1 cellular context compared by ENCODE assay signal in the genomic region with DNA sequence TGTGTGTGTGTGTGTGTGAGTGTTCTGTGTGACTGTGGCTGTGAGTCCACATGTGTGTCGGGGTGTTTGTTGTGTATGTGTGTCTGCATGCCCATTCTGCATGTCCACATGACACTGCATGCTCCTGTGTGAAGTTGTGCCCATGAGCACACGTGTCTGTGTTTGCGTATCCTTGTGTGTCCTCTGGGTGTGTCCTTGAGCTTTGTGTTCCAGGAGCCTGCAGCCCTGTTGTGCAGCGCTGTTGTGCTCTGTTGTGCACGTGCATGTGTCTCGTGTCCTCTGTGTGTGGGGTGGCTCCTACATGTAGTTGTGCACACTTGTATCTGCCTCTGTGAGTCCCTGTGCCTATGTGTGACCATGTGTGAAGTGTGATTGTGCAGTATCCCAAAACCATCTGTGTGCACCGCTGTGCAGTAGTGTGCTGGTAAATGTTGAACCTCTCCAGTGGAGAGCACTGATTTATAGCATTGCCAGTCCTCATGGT.
TF ChIP-seq lines count a peak whose summit lies in the region.

No MANE protein-coding gene starts in this region.

TF ChIP-seq in HepG2, 621 proteins besides CTCF, POLR2A, EP300 and RAD21 (continued from another document):
- TF ChIP-seq FLYWCH1 (CRISPR knock-in tag; IDR thresholded peaks at IDR 0.05) = no peak
- no peak for TF ChIP-seq GTF3A (CRISPR knock-in tag; conservative IDR thresholded peaks at IDR 0.05)
- TF ChIP-seq, protein P1, sequence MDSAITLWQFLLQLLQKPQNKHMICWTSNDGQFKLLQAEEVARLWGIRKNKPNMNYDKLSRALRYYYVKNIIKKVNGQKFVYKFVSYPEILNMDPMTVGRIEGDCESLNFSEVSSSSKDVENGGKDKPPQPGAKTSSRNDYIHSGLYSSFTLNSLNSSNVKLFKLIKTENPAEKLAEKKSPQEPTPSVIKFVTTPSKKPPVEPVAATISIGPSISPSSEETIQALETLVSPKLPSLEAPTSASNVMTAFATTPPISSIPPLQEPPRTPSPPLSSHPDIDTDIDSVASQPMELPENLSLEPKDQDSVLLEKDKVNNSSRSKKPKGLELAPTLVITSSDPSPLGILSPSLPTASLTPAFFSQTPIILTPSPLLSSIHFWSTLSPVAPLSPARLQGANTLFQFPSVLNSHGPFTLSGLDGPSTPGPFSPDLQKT (CRISPR knock-in tag; IDR thresholded peaks at IDR 0.05; ENCODE audit: borderline replicate concordance) = no peak
- no peak for TF ChIP-seq PHB2 (IDR thresholded peaks at IDR 0.05; ENCODE audit: partially characterized antibody)
- TF ChIP-seq ARNTL (CRISPR knock-in tag; IDR thresholded peaks at IDR 0.05) = peak; percentile 91
- TF ChIP-seq ZNF616 (CRISPR knock-in tag; IDR thresholded peaks at IDR 0.05; ENCODE audit: low read depth) = no peak
- TF ChIP-seq KLF16 (CRISPR knock-in tag; IDR thresholded peaks at IDR 0.05) = no peak
- TF ChIP-seq ZNF138 (CRISPR knock-in tag; IDR thresholded peaks at IDR 0.05; ENCODE audit: low read depth) = no peak
- TF ChIP-seq, protein P2, sequence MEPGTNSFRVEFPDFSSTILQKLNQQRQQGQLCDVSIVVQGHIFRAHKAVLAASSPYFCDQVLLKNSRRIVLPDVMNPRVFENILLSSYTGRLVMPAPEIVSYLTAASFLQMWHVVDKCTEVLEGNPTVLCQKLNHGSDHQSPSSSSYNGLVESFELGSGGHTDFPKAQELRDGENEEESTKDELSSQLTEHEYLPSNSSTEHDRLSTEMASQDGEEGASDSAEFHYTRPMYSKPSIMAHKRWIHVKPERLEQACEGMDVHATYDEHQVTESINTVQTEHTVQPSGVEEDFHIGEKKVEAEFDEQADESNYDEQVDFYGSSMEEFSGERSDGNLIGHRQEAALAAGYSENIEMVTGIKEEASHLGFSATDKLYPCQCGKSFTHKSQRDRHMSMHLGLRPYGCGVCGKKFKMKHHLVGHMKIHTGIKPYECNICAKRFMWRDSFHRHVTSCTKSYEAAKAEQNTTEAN (CRISPR knock-in tag; conservative IDR thresholded peaks at IDR 0.05) = peak; percentile 77; the same call in 1 of the 2 replicates
- no peak for TF ChIP-seq ZIK1 (CRISPR knock-in tag; IDR thresholded peaks at IDR 0.05; ENCODE audit: borderline replicate concordance, low read depth)
- TF ChIP-seq THYN1 (CRISPR knock-in tag; IDR thresholded peaks at IDR 0.05; ENCODE audit: borderline replicate concordance, low read depth) = no peak
- TF ChIP-seq, protein P3, sequence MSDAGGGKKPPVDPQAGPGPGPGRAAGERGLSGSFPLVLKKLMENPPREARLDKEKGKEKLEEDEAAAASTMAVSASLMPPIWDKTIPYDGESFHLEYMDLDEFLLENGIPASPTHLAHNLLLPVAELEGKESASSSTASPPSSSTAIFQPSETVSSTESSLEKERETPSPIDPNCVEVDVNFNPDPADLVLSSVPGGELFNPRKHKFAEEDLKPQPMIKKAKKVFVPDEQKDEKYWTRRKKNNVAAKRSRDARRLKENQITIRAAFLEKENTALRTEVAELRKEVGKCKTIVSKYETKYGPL (CRISPR knock-in tag; IDR thresholded peaks at IDR 0.05) = no peak
- 0 out of 2 replicates have a peak, but pooled peaks have one; percentile 55 for TF ChIP-seq FOXO1 (CRISPR knock-in tag; IDR thresholded peaks at IDR 0.05)
- no peak for TF ChIP-seq EEA1 (CRISPR knock-in tag; IDR thresholded peaks at IDR 0.05; ENCODE audit: borderline replicate concordance)
- peak; percentile 38; the same call in 1 of the 2 replicates for TF ChIP-seq SALL1 (CRISPR knock-in tag; IDR thresholded peaks at IDR 0.05)
- TF ChIP-seq, protein P4, sequence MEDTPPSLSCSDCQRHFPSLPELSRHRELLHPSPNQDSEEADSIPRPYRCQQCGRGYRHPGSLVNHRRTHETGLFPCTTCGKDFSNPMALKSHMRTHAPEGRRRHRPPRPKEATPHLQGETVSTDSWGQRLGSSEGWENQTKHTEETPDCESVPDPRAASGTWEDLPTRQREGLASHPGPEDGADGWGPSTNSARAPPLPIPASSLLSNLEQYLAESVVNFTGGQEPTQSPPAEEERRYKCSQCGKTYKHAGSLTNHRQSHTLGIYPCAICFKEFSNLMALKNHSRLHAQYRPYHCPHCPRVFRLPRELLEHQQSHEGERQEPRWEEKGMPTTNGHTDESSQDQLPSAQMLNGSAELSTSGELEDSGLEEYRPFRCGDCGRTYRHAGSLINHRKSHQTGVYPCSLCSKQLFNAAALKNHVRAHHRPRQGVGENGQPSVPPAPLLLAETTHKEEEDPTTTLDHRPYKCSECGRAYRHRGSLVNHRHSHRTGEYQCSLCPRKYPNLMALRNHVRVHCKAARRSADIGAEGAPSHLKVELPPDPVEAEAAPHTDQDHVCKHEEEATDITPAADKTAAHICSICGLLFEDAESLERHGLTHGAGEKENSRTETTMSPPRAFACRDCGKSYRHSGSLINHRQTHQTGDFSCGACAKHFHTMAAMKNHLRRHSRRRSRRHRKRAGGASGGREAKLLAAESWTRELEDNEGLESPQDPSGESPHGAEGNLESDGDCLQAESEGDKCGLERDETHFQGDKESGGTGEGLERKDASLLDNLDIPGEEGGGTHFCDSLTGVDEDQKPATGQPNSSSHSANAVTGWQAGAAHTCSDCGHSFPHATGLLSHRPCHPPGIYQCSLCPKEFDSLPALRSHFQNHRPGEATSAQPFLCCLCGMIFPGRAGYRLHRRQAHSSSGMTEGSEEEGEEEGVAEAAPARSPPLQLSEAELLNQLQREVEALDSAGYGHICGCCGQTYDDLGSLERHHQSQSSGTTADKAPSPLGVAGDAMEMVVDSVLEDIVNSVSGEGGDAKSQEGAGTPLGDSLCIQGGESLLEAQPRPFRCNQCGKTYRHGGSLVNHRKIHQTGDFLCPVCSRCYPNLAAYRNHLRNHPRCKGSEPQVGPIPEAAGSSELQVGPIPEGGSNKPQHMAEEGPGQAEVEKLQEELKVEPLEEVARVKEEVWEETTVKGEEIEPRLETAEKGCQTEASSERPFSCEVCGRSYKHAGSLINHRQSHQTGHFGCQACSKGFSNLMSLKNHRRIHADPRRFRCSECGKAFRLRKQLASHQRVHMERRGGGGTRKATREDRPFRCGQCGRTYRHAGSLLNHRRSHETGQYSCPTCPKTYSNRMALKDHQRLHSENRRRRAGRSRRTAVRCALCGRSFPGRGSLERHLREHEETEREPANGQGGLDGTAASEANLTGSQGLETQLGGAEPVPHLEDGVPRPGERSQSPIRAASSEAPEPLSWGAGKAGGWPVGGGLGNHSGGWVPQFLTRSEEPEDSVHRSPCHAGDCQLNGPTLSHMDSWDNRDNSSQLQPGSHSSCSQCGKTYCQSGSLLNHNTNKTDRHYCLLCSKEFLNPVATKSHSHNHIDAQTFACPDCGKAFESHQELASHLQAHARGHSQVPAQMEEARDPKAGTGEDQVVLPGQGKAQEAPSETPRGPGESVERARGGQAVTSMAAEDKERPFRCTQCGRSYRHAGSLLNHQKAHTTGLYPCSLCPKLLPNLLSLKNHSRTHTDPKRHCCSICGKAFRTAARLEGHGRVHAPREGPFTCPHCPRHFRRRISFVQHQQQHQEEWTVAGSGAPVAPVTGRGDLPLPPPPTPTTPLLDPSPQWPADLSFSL (CRISPR knock-in tag; IDR thresholded peaks at IDR 0.05) = peak; percentile 97
- TF ChIP-seq RCOR2 (CRISPR knock-in tag; IDR thresholded peaks at IDR 0.05) = no peak
- TF ChIP-seq JUNB (CRISPR knock-in tag; IDR thresholded peaks at IDR 0.05; ENCODE audit: borderline replicate concordance) = no peak
- TF ChIP-seq NR2F2 (IDR thresholded peaks at IDR 0.05; ENCODE audit: borderline replicate concordance, low read depth) = no peak
- TF ChIP-seq, protein P5, sequence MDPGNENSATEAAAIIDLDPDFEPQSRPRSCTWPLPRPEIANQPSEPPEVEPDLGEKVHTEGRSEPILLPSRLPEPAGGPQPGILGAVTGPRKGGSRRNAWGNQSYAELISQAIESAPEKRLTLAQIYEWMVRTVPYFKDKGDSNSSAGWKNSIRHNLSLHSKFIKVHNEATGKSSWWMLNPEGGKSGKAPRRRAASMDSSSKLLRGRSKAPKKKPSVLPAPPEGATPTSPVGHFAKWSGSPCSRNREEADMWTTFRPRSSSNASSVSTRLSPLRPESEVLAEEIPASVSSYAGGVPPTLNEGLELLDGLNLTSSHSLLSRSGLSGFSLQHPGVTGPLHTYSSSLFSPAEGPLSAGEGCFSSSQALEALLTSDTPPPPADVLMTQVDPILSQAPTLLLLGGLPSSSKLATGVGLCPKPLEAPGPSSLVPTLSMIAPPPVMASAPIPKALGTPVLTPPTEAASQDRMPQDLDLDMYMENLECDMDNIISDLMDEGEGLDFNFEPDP (CRISPR knock-in tag; conservative IDR thresholded peaks at IDR 0.05) = no peak
- no peak for TF ChIP-seq BCL6 (CRISPR knock-in tag; IDR thresholded peaks at IDR 0.05)
- no peak for TF ChIP-seq KDM3A (CRISPR knock-in tag; IDR thresholded peaks at IDR 0.05; ENCODE audit: low read depth)
- no peak for TF ChIP-seq ZNF510 (CRISPR knock-in tag; IDR thresholded peaks at IDR 0.05; ENCODE audit: low read depth)
- no peak for TF ChIP-seq NRL (CRISPR knock-in tag; IDR thresholded peaks at IDR 0.05; ENCODE audit: borderline replicate concordance)
- no peak for TF ChIP-seq NCOR1 (IDR thresholded peaks at IDR 0.05; ENCODE audit: borderline replicate concordance, low read length)
- no peak for TF ChIP-seq NCOA2 (CRISPR knock-in tag; IDR thresholded peaks at IDR 0.05)
- no peak for TF ChIP-seq HNRNPL (IDR thresholded peaks at IDR 0.05; ENCODE audit: low read depth, low read length)
- TF ChIP-seq BRD4 (CRISPR knock-in tag; IDR thresholded peaks at IDR 0.05) = no peak
- TF ChIP-seq NFKB2 (CRISPR knock-in tag; IDR thresholded peaks at IDR 0.05; ENCODE audit: borderline replicate concordance) = no peak
- TF ChIP-seq MED1 (CRISPR knock-in tag; IDR thresholded peaks at IDR 0.05) = 0 out of 2 replicates have a peak, but pooled peaks have one; percentile 22
- TF ChIP-seq ZSCAN12 (CRISPR knock-in tag; IDR thresholded peaks at IDR 0.05) = no peak
- TF ChIP-seq ATF7-NPFF (CRISPR knock-in tag; IDR thresholded peaks at IDR 0.05; ENCODE audit: low read depth) = no peak
